In the genomic region with DNA sequence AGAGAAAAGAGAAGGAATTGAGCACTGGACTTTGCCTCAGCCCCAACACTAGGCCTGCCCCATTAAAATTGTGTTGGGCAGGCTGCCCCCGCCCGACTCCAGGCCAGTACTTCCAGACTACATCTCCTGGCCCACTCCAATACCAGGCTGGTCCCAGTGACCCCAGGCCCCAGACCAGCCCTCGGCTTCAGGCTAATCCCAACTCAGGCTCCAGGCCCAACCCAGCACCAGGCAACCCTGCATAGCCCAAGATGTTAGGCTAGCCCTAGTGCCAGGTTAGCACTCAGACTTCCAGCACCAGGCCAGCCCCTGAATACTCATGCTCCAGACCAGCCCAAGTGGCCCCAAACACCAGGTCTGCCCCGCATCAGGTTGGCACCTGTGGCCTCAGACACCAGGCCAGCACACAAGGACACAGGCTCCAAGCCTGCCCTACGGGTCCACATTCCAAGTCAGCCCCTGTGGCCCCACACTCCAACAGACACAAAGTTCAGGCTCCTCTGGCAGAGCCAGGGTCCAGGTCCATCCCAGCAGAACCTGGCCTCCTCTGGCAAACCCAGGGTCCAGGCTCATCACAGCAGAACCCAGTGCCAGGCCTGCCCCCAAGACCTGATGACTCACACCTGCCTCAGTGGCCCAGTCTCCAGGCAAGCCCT, we compare ENCODE assay signal across 1 cellular context.
TF ChIP-seq lines count a peak whose summit lies in the region.

No MANE protein-coding gene starts in this region.

TF ChIP-seq in HepG2, 621 proteins besides CTCF, POLR2A, EP300 and RAD21:
- peak; percentile 34 for TF ChIP-seq TEAD3 (CRISPR knock-in tag; optimal IDR thresholded peaks at IDR 0.05; ENCODE audit: borderline replicate concordance)
- no peak for TF ChIP-seq ATF1 (CRISPR knock-in tag; IDR thresholded peaks at IDR 0.05)
- TF ChIP-seq, protein P1, sequence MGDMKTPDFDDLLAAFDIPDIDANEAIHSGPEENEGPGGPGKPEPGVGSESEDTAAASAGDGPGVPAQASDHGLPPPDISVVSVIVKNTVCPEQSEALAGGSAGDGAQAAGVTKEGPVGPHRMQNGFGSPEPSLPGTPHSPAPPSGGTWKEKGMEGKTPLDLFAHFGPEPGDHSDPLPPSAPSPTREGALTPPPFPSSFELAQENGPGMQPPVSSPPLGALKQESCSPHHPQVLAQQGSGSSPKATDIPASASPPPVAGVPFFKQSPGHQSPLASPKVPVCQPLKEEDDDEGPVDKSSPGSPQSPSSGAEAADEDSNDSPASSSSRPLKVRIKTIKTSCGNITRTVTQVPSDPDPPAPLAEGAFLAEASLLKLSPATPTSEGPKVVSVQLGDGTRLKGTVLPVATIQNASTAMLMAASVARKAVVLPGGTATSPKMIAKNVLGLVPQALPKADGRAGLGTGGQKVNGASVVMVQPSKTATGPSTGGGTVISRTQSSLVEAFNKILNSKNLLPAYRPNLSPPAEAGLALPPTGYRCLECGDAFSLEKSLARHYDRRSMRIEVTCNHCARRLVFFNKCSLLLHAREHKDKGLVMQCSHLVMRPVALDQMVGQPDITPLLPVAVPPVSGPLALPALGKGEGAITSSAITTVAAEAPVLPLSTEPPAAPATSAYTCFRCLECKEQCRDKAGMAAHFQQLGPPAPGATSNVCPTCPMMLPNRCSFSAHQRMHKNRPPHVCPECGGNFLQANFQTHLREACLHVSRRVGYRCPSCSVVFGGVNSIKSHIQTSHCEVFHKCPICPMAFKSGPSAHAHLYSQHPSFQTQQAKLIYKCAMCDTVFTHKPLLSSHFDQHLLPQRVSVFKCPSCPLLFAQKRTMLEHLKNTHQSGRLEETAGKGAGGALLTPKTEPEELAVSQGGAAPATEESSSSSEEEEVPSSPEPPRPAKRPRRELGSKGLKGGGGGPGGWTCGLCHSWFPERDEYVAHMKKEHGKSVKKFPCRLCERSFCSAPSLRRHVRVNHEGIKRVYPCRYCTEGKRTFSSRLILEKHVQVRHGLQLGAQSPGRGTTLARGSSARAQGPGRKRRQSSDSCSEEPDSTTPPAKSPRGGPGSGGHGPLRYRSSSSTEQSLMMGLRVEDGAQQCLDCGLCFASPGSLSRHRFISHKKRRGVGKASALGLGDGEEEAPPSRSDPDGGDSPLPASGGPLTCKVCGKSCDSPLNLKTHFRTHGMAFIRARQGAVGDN (CRISPR knock-in tag; IDR thresholded peaks at IDR 0.05), result peak; percentile 39; the same call in 1 of the 2 replicates
- 0 out of 2 replicates have a peak, but pooled peaks have one; percentile 14 for TF ChIP-seq KDM6A (CRISPR knock-in tag; IDR thresholded peaks at IDR 0.05; ENCODE audit: low read depth)
- no peak for TF ChIP-seq HOMEZ (CRISPR knock-in tag; IDR thresholded peaks at IDR 0.05; ENCODE audit: low read depth)
- TF ChIP-seq HNF4A (CRISPR knock-in tag; IDR thresholded peaks at IDR 0.05), result peak; percentile 69
TF ChIP-seq in HepG2: peak in this region for 4.
